Comparison of ENCODE assay signal across 24 cellular contexts in the genomic region with DNA sequence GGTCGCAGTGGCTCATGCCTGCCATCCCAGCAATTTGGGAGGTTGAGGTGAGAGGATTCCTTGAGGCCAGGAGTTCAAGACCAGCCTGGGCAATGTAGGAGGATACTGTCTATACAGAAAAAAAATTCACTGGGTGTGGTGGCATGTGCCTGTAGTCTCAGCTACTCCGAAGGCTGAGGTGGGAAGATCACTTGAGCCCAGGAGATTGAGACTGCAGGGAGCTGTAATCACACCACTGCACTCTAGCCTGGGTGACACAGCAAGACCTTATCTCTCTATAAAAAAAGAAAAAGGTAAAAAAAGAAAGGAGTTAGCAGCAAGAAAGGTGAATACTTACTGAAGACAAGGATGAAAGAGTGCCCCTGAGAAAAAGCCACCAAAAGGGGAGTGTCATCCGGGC. TPM values are rescaled to one million over a fixed set of nuclear protein-coding genes. Genes with fewer than 3 reads are reported as not detected.
A peak's percentile ranks its signal among the peaks of the same experiment; 100 is the strongest.
DNase-seq lines count a peak whose midpoint lies in the region; FAIRE-seq and TF ChIP-seq lines count a peak whose summit lies in the region.
"Had no signal": no experiment of that assay in that cellular context is flagged by ENCODE, and none has a peak within 500 bp of the region (broad histone marks: within the 10 kb centered on the region; RNA-seq: fewer than 3 reads in every experiment).

No MANE protein-coding gene starts in this region.

- H3K79me2 ChIP-seq in astrocyte (ENCODE audit: insufficient read depth, low read length) = no peaks in the 10 kb centered on the region

- peaks cover 33% of the 10 kb centered on the region for H3K4me1 ChIP-seq in astrocyte (ENCODE audit: insufficient read depth, low read length)
- peaks cover 16% of the 10 kb centered on the region for H3K4me1 ChIP-seq in mesenchymal stem cell (ENCODE audit: control insufficient read depth, insufficient read depth, low read depth, low read length)

- no peak overlapping the region for H3K9ac ChIP-seq in astrocyte (ENCODE audit: low read length)
- no peak overlapping the region for H3K9ac ChIP-seq in mesenchymal stem cell (ENCODE audit: low read length)
- H3K9ac ChIP-seq: BLaER1 treated with 17β-estradiol and CSF1 and Interleukin-3, amounts not matched to agents 10 nM and 100 nM had no signal

- peak overlapping the region; percentile 30 for H3K27ac Mint-ChIP-seq in astrocyte (ENCODE audit: unreplicated experiment)
- H3K27ac Mint-ChIP-seq: CD4-positive, alpha-beta T cell; CD8-positive, alpha-beta T cell had no signal

- H2AK5ac ChIP-seq in mesenchymal stem cell (ENCODE audit: low read length, severe bottlenecking) = peak overlapping the region; percentile 64

- H3K9me3 Mint-ChIP-seq in astrocyte (ENCODE audit: unreplicated experiment) = no peaks in the 10 kb centered on the region
- H3K9me3 Mint-ChIP-seq: CD4-positive, alpha-beta T cell; CD8-positive, alpha-beta T cell had no signal

- H2BK5ac ChIP-seq in mesenchymal stem cell (ENCODE audit: low read depth, low read length, poor library complexity, severe bottlenecking) = no peak overlapping the region

- H2BK15ac ChIP-seq in mesenchymal stem cell (ENCODE audit: low read depth, poor library complexity, severe bottlenecking) = no peak overlapping the region

- FAIRE-seq in astrocyte (lab: Jason Lieb, UNC) = no peak
- FAIRE-seq: A549, GM12878, GM12892, GM19239 had no signal

- H2BK120ac ChIP-seq in mesenchymal stem cell (ENCODE audit: low read depth, low read length) = no peak overlapping the region

- 75% methylated on average over 3 of the region's 3 CpGs for WGBS in mesenchymal stem cell

- H3K23ac ChIP-seq in mesenchymal stem cell (ENCODE audit: low read length in 2 of 2) = no peak overlapping the region

- H3K9me3 ChIP-seq in astrocyte (ENCODE audit: insufficient read depth, low read depth, low read length) = no peaks in the 10 kb centered on the region
- H3K9me3 ChIP-seq in mesenchymal stem cell (ENCODE audit: control insufficient read depth, low read length) = no peaks in the 10 kb centered on the region
- H3K9me3 ChIP-seq: A549; BLaER1 treated with 17β-estradiol and CSF1 and Interleukin-3, amounts not matched to agents 10 nM and 100 nM had no signal

- H4K20me1 ChIP-seq in astrocyte (ENCODE audit: insufficient read depth, low read length) = no peaks in the 10 kb centered on the region

- no peaks in the 10 kb centered on the region for H3K79me1 ChIP-seq in mesenchymal stem cell (replicated peaks; ENCODE audit: low read length, poor library complexity, severe bottlenecking)

- H2AFZ ChIP-seq in astrocyte (ENCODE audit: low read depth, low read length) (no peak overlapping the region), mesenchymal stem cell (ENCODE audit: low read depth, low read length) (no peak overlapping the region)

- H3K18ac ChIP-seq in mesenchymal stem cell (ENCODE audit: low read depth in 1 of 2, low read length in 2 of 2) = no peak overlapping the region

- H3K36me3 ChIP-seq in astrocyte (ENCODE audit: insufficient read depth, low read length) (no peaks in the 10 kb centered on the region), mesenchymal stem cell (ENCODE audit: control insufficient read depth in 1 of 2, insufficient read depth in 2 of 2, low read depth in 1 of 2, low read length in 2 of 2) (no peaks in the 10 kb centered on the region)
- H3K36me3 ChIP-seq: BLaER1 treated with 17β-estradiol and CSF1 and Interleukin-3, amounts not matched to agents 10 nM and 100 nM had no signal

- H3K27ac ChIP-seq in astrocyte (ENCODE audit: low read depth, low read length) (no peak overlapping the region), mesenchymal stem cell (ENCODE audit: low read length, poor library complexity, severe bottlenecking) (no peak overlapping the region)
- H3K27ac ChIP-seq: 22Rv1; BLaER1 treated with 17β-estradiol and CSF1 and Interleukin-3, amounts not matched to agents 10 nM and 100 nM; C4-2B had no signal

- no peak overlapping the region for H3K14ac ChIP-seq in mesenchymal stem cell (ENCODE audit: low read length in 2 of 2)

- TF ChIP-seq CTCF in astrocyte (IDR thresholded peaks at IDR 0.05; ENCODE audit: insufficient read depth, low read depth, low read length) = no peak

- no peak overlapping the region for H4K91ac ChIP-seq in mesenchymal stem cell (ENCODE audit: low read length)

- no peaks in the 10 kb centered on the region for H3K36me3 Mint-ChIP-seq in astrocyte (ENCODE audit: low read depth, unreplicated experiment)
- H3K36me3 Mint-ChIP-seq: CD8-positive, alpha-beta T cell had no signal

- H2BK12ac ChIP-seq in mesenchymal stem cell (ENCODE audit: low read length in 2 of 2) = no peak overlapping the region

- peaks cover 6% of the 10 kb centered on the region for H3K27me3 Mint-ChIP-seq in astrocyte (ENCODE audit: low read depth, unreplicated experiment)
- H3K27me3 Mint-ChIP-seq: B cell; CD4-positive, alpha-beta T cell had no signal

- peak; percentile 4 for DNase-seq in OCI-M1 (lab: John Stamatoyannopoulos, UW)
- DNase-seq in astrocyte (ENCODE audit: low read depth) = no peak
- no peak for DNase-seq in mesenchymal stem cell
- no peak for DNase-seq in COLO668 (lab: John Stamatoyannopoulos, UW; ENCODE audit: unreplicated experiment)
- DNase-seq in activated CD4-positive, alpha-beta T cell treated with anti-CD3 and anti-CD28 coated beads, Interleukin-2, amount 50 U/mL, for 4 hours = no peak
- DNase-seq: AML-193; CD4-positive, alpha-beta T cell; CD8-positive, alpha-beta T cell; COR-L47; DMS 273 treated with DMSO at 0.1 percent for 48 hours; DMS153; DMS53; DMS79; DND-41; EL; GDM1 had no signal

- H3K4me3 ChIP-seq in astrocyte (ENCODE audit: insufficient read depth, low read depth, low read length) (no peak overlapping the region), mesenchymal stem cell (ENCODE audit: insufficient read depth in 1 of 2, low read depth in 1 of 2, low read length in 2 of 2) (no peak overlapping the region)
- H3K4me3 ChIP-seq: A549; BLaER1 treated with 17β-estradiol and CSF1 and Interleukin-3, amounts not matched to agents 10 nM and 100 nM; GM12878 had no signal

- no peak overlapping the region for H4K8ac ChIP-seq in mesenchymal stem cell (ENCODE audit: low read length)

- H3K4me2 ChIP-seq in astrocyte (ENCODE audit: low read length) (no peak overlapping the region), mesenchymal stem cell (ENCODE audit: low read length, poor library complexity, severe bottlenecking) (no peak overlapping the region)
- H3K4me2 ChIP-seq: A549 had no signal

- H3K27me3 ChIP-seq in astrocyte (ENCODE audit: insufficient read depth, low read length) = no peaks in the 10 kb centered on the region
- H3K27me3 ChIP-seq in mesenchymal stem cell (ENCODE audit: control insufficient read depth in 1 of 2, insufficient read depth in 1 of 2, low read length in 2 of 2) = no peaks in the 10 kb centered on the region

- H3K4me3 Mint-ChIP-seq in astrocyte (ENCODE audit: unreplicated experiment) = no peak overlapping the region
- H3K4me3 Mint-ChIP-seq: B cell; CD4-positive, alpha-beta T cell; CD8-positive, alpha-beta T cell had no signal

- H3K4me1 Mint-ChIP-seq in astrocyte (ENCODE audit: low read depth, unreplicated experiment) = peaks cover 23% of the 10 kb centered on the region

- H3K4ac ChIP-seq in mesenchymal stem cell (ENCODE audit: low read depth in 1 of 2, low read length in 2 of 2) = no peak overlapping the region

RNA-seq across cellular contexts. Expression of a gene that starts 23.7 kb away (rescaled TPM):
- total RNA-seq in astrocyte = 36.4 and 38.4 TPM in 2 replicates
- polyA plus RNA-seq in mesenchymal stem cell (2013, experiment 1 of 2) = 21.7 TPM
- polyA plus RNA-seq in mesenchymal stem cell (2013, experiment 2 of 2) = 22.6 TPM

RNA-seq across cellular contexts. Expression of a gene that starts 40.7 kb away (rescaled TPM):
- 42.4 and 44.5 TPM in 2 replicates for total RNA-seq in astrocyte
- polyA plus RNA-seq in mesenchymal stem cell (2013, experiment 1 of 2) = 25.2 TPM
- polyA plus RNA-seq in mesenchymal stem cell (2013, experiment 2 of 2) = 25.7 TPM
